In the genomic region with DNA sequence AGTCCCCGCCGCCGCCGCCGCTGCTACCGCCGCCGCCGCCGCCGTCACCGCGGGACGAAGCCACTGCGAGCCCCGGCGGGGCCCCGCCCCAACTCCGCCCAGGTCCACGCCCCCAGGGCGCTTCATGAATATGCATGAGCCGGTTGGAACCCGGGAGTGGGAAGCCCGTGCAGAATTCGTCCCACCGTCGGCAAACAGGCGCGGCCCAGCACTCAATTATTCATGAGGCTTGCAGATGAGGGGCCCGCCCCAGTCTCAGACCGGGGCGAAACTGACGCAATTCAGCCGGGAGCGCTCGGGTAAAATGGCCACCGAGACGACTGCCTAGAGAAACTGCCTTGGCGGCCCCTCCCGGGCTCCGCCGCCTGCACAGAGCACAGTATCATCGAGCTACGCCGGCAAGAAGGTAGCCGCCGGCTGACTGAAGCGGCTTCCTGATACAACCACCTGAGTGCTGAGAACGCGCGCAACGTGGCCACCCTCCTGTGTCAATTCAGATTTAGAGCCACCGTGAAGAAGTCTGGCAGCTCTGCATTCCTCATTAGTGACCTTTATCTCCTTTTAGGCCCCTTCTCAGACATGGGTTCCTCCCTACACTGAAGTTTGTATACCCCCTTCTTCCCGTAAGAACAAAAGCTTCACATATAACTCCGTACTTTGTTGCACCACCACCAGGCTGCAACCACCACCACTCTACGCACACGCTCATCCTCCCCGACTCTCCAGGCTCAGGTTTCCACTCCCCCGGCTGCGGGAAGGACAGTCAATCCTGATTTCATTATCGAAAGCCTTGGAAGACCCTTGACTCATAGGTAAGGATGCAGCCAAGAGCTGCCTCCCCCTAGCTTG, we compare ENCODE assay signal across 8 cellular contexts. TPM values are rescaled to one million over a fixed set of nuclear protein-coding genes. Genes with fewer than 3 reads are reported as not detected.
A peak's percentile ranks its signal among the peaks of the same experiment; 100 is the strongest.
DNase-seq lines count a peak whose midpoint lies in the region; ATAC-seq and TF ChIP-seq lines count a peak whose summit lies in the region.

A gene with protein sequence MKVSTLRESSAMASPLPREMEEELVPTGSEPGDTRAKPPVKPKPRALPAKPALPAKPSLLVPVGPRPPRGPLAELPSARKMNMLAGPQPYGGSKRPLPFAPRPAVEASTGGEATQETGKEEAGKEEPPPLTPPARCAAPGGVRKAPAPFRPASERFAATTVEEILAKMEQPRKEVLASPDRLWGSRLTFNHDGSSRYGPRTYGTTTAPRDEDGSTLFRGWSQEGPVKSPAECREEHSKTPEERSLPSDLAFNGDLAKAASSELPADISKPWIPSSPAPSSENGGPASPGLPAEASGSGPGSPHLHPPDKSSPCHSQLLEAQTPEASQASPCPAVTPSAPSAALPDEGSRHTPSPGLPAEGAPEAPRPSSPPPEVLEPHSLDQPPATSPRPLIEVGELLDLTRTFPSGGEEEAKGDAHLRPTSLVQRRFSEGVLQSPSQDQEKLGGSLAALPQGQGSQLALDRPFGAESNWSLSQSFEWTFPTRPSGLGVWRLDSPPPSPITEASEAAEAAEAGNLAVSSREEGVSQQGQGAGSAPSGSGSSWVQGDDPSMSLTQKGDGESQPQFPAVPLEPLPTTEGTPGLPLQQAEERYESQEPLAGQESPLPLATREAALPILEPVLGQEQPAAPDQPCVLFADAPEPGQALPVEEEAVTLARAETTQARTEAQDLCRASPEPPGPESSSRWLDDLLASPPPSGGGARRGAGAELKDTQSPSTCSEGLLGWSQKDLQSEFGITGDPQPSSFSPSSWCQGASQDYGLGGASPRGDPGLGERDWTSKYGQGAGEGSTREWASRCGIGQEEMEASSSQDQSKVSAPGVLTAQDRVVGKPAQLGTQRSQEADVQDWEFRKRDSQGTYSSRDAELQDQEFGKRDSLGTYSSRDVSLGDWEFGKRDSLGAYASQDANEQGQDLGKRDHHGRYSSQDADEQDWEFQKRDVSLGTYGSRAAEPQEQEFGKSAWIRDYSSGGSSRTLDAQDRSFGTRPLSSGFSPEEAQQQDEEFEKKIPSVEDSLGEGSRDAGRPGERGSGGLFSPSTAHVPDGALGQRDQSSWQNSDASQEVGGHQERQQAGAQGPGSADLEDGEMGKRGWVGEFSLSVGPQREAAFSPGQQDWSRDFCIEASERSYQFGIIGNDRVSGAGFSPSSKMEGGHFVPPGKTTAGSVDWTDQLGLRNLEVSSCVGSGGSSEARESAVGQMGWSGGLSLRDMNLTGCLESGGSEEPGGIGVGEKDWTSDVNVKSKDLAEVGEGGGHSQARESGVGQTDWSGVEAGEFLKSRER (N-terminal part only) (minus strand): TSS at position 67 of the 849 bp plus-strand sequence. CDS start 3,067 bp downstream, outside the sequence.

- intact Hi-C loops in left cardiac atrium (cut with DNase I), result no loop called here
- intact Hi-C loops in posterior vena cava (cut with DNase I), result loop anchor here (5.0 to 10.0 kb wide), 2 partner anchors 340 to 1817 kb away; a partner anchor contains a TSS

- peaks cover 44 to 60% (median 54%) of the 10 kb centered on the region in 4 donors for H3K4me1 ChIP-seq in upper lobe of left lung

- TF ChIP-seq POLR2A in GM15510 (IDR thresholded peaks at IDR 0.05; ENCODE audit: borderline replicate concordance, extremely low read depth, insufficient read length) (peak; percentile 76), upper lobe of left lung (IDR thresholded peaks at IDR 0.05) (peak in 3 of 4 donors; percentile 83 to 86 (median 86))

- DNase-seq in NCI-H146 treated with DMSO at 0.1 percent for 48 hours (lab: John Stamatoyannopoulos, UW; ENCODE audit: unreplicated experiment) (peak; percentile 90), T-helper 17 cell (peak; percentile 80 to 88 (median 86)), amygdala (lab: John Stamatoyannopoulos, UW) (peak; percentile 50 to 98 (median 93)), left cardiac atrium (peak; percentile 98), posterior vena cava (ENCODE audit: low spot score) (peak; percentile 99), upper lobe of left lung (peak; percentile 99)

- no peaks in the 10 kb centered on the region for H3K27me3 ChIP-seq in upper lobe of left lung

- peak within 1 kb of the TSS; percentile 94 for H3K4me3 Mint-ChIP-seq in T-helper 17 cell

- H3K27ac ChIP-seq in upper lobe of left lung, result peak within 1 kb of the TSS; percentile 96 to 97 (median 96)

- H3K36me3 Mint-ChIP-seq in T-helper 17 cell (ENCODE audit: low read depth), result peaks cover 9% of the 10 kb centered on the region

- H3K4me3 ChIP-seq in upper lobe of left lung, result peak within 1 kb of the TSS; percentile 62 to 91 (median 86)

- TF ChIP-seq CTCF in upper lobe of left lung (IDR thresholded peaks at IDR 0.05), result peak in 2 of 6 experiments; percentile 8 to 17

- H3K4me1 Mint-ChIP-seq in T-helper 17 cell, result peaks cover 40% of the 10 kb centered on the region

- peak within 1 kb of the TSS; percentile 94 for H3K27ac Mint-ChIP-seq in T-helper 17 cell

- H3K9me3 ChIP-seq in T-helper 17 cell (ENCODE audit: control insufficient read depth, low read length, poor library complexity, severe bottlenecking) (no peaks in the 10 kb centered on the region), upper lobe of left lung (no peaks in the 10 kb centered on the region)

- ATAC-seq in HG02870 (IDR thresholded peaks at IDR 0.05; ENCODE audit: unreplicated experiment) (peak; percentile 91), T-helper 17 cell (peak; percentile 89), left cardiac atrium (peak; percentile 80 to 88), upper lobe of left lung (ENCODE audit: low FRiP score in 2 of 2) (peak; percentile 89 to 93)

- TF ChIP-seq EP300 in upper lobe of left lung (IDR thresholded peaks at IDR 0.05), result no peak

- 1 to 6% methylated on average over 13 to 27 of the region's 61 CpGs for WGBS in upper lobe of left lung, 2 donors

- H3K36me3 ChIP-seq in upper lobe of left lung, result peaks cover 5 to 47% (median 39%) of the 10 kb centered on the region in 4 donors

- H3K27me3 Mint-ChIP-seq in T-helper 17 cell, result no peaks in the 10 kb centered on the region

RNA-seq across cellular contexts. Expression of the gene that starts here (rescaled TPM):
- total RNA-seq in T-helper 17 cell (10 to 100 TPM in 1 of 2 donors, 1 to 10 TPM in 1; 8.7 to 16.2 TPM), left cardiac atrium (10 to 100 TPM; 73.6 to 82.6 TPM), posterior vena cava (100 to 1,000 TPM; 175 to 185 TPM), upper lobe of left lung (100 to 1,000 TPM; 120 to 322 (median 184) TPM)

Comparison
In these comparisons a context has a peak if more than half of its experiments do, and no peak if none do; other contexts are left out.
1. Peak in every context shown above with its lines: DNase-seq, ATAC-seq, H3K4me3 ChIP-seq and H3K27ac ChIP-seq.
2. RNA of the gene that starts here (total RNA-seq): 120 to 322 TPM in upper lobe of left lung, 175 to 185 TPM in posterior vena cava and 73.6 to 82.6 TPM in left cardiac atrium; 8.7 to 16.2 TPM in T-helper 17 cell; every median in the first group is over 4 times any median in the second.
3. intact Hi-C loops: an anchor here in posterior vena cava (5.0 to 10.0 kb wide); none called in left cardiac atrium.